14 cellular contexts compared by ENCODE assay signal in genomic region chr7:47788083-47788482, GRCh38.
"Had no signal": no experiment of that assay in that cellular context is flagged by ENCODE, and none has a peak within 500 bp of the region (broad histone marks: within the 10 kb centered on the region; RNA-seq: fewer than 3 reads in every experiment).

No MANE protein-coding gene starts in this region.

- H3K9me3 Mint-ChIP-seq: activated naive CD4-positive, alpha-beta T cell treated with anti-CD3 and anti-CD28 coated beads, Interleukin-2, amount 50 U/mL, for 72 hours; activated T-cell treated with anti-CD3 and anti-CD28 coated beads, Interleukin-2, amount 50 U/mL, for 4 hours; natural killer cell treated with Interleukin-12 subunit alpha and Interleukin-12 subunit beta and Interleukin-15 and Interleukin-18, amount 100 ng/mL, for 72 hours; stimulated activated naive B cell treated with anti-CD40 and anti-IgM and Interleukin-4, amounts not matched to agents 10 μg/mL and 1 μg/mL and 100 μg/mL, for 72 hours had no signal

- H3K36me3 ChIP-seq: transverse colon had no signal

- H3K4me3 ChIP-seq: psoas muscle, transverse colon had no signal

- H3K27me3 ChIP-seq: transverse colon had no signal

- DNase-seq: activated CD8-positive, alpha-beta memory T cell treated with anti-CD3 and anti-CD28 coated beads, Interleukin-2, amount 10 ng/mL, durations not matched to agents 7 days and 5 days; activated effector memory CD4-positive, alpha-beta T cell treated with anti-CD3 and anti-CD28 coated beads, Interleukin-2, amount 50 U/mL, for 16 hours; activated T-cell treated with anti-CD3 and anti-CD28 coated beads, Interleukin-2, amount 50 U/mL, for 4 hours; amniotic stem cell; dermis blood vessel endothelial cell; nucleus accumbens; psoas muscle; stimulated activated CD4-positive, alpha-beta T cell treated with anti-CD3 and anti-CD28 coated beads, Interleukin-2, amount 100 ng/mL, for 24 hours; stimulated activated naive B cell treated with anti-CD40 and anti-IgM and Interleukin-4, amounts not matched to agents 10 μg/mL and 1 μg/mL and 100 μg/mL, for 72 hours; T-helper 2 cell; transverse colon had no signal

- H3K27ac Mint-ChIP-seq: activated CD8-positive, alpha-beta memory T cell treated with anti-CD3 and anti-CD28 coated beads, Interleukin-2, amount 10 ng/mL, durations not matched to agents 7 days and 5 days; activated naive CD4-positive, alpha-beta T cell treated with anti-CD3 and anti-CD28 coated beads, Interleukin-2, amount 50 U/mL, for 72 hours; natural killer cell treated with Interleukin-12 subunit alpha and Interleukin-12 subunit beta and Interleukin-15 and Interleukin-18, amount 100 ng/mL, for 72 hours; stimulated activated naive B cell treated with anti-CD40 and anti-IgM and Interleukin-4, amounts not matched to agents 10 μg/mL and 1 μg/mL and 100 μg/mL, for 72 hours had no signal

- ATAC-seq: activated CD8-positive, alpha-beta memory T cell treated with anti-CD3 and anti-CD28 coated beads, Interleukin-2, amount 10 ng/mL, durations not matched to agents 7 days and 5 days; activated naive CD4-positive, alpha-beta T cell treated with anti-CD3 and anti-CD28 coated beads, Interleukin-2, amount 50 U/mL, for 72 hours; activated T-cell treated with anti-CD3 and anti-CD28 coated beads, Interleukin-2, amount 50 U/mL, for 4 hours; natural killer cell treated with Interleukin-12 subunit alpha and Interleukin-12 subunit beta and Interleukin-15 and Interleukin-18, amount 100 ng/mL, for 72 hours; psoas muscle; sciatic nerve; stimulated activated naive B cell treated with anti-CD40 and anti-IgM and Interleukin-4, amounts not matched to agents 10 μg/mL and 1 μg/mL and 100 μg/mL, for 72 hours had no signal

- H3K9me3 ChIP-seq: psoas muscle, transverse colon had no signal

- H3K4me3 Mint-ChIP-seq: activated CD8-positive, alpha-beta memory T cell treated with anti-CD3 and anti-CD28 coated beads, Interleukin-2, amount 10 ng/mL, durations not matched to agents 7 days and 5 days; activated T-cell treated with anti-CD3 and anti-CD28 coated beads, Interleukin-2, amount 50 U/mL, for 4 hours; natural killer cell treated with Interleukin-12 subunit alpha and Interleukin-12 subunit beta and Interleukin-15 and Interleukin-18, amount 100 ng/mL, for 72 hours; stimulated activated naive B cell treated with anti-CD40 and anti-IgM and Interleukin-4, amounts not matched to agents 10 μg/mL and 1 μg/mL and 100 μg/mL, for 72 hours had no signal

- H3K4me1 Mint-ChIP-seq: activated CD8-positive, alpha-beta memory T cell treated with anti-CD3 and anti-CD28 coated beads, Interleukin-2, amount 10 ng/mL, durations not matched to agents 7 days and 5 days had no signal

- H3K27me3 Mint-ChIP-seq: stimulated activated naive B cell treated with anti-CD40 and anti-IgM and Interleukin-4, amounts not matched to agents 10 μg/mL and 1 μg/mL and 100 μg/mL, for 72 hours had no signal

- H3K27ac ChIP-seq: psoas muscle had no signal

- H3K36me3 Mint-ChIP-seq: activated CD8-positive, alpha-beta memory T cell treated with anti-CD3 and anti-CD28 coated beads, Interleukin-2, amount 10 ng/mL, durations not matched to agents 7 days and 5 days; activated naive CD4-positive, alpha-beta T cell treated with anti-CD3 and anti-CD28 coated beads, Interleukin-2, amount 50 U/mL, for 72 hours; natural killer cell treated with Interleukin-12 subunit alpha and Interleukin-12 subunit beta and Interleukin-15 and Interleukin-18, amount 100 ng/mL, for 72 hours; stimulated activated naive B cell treated with anti-CD40 and anti-IgM and Interleukin-4, amounts not matched to agents 10 μg/mL and 1 μg/mL and 100 μg/mL, for 72 hours had no signal
